1 cellular context compared by ENCODE assay signal in genomic region chrX:20139966-20140365, GRCh38.
TF ChIP-seq lines count a peak whose summit lies in the region.

No MANE protein-coding gene starts in this region.

TF ChIP-seq in IMR-90, 13 proteins besides CTCF, POLR2A, EP300 and RAD21 (continued from another document):
- TF ChIP-seq ELK1 (IDR thresholded peaks at IDR 0.05; ENCODE audit: borderline replicate concordance, low read depth, low read length): no peak
- TF ChIP-seq FOS (IDR thresholded peaks at IDR 0.05; ENCODE audit: low read depth, low read length): no peak
- TF ChIP-seq RFX5 (IDR thresholded peaks at IDR 0.05; ENCODE audit: low read depth, low read length): no peak
- no peak for TF ChIP-seq BHLHE40 (IDR thresholded peaks at IDR 0.05; ENCODE audit: low read depth, low read length)
- TF ChIP-seq SMC3 (IDR thresholded peaks at IDR 0.05; ENCODE audit: low read depth, low read length): no peak
- no peak for TF ChIP-seq CEBPB (IDR thresholded peaks at IDR 0.05; ENCODE audit: low read depth, low read length)
